ENCODE assay signal across 8 cellular contexts in genomic region chr1:223364685-223365382, GRCh38. TPM values are rescaled to one million over a fixed set of nuclear protein-coding genes. Genes with fewer than 3 reads are reported as not detected.
A peak's percentile ranks its signal among the peaks of the same experiment; 100 is the strongest.
DNase-seq lines count a peak whose midpoint lies in the region; ATAC-seq and TF ChIP-seq lines count a peak whose summit lies in the region.

No MANE protein-coding gene starts in this region.

- CTCF ChIA-PET in CD8-positive, alpha-beta T cell (lab: Charles Lee): interaction anchor here (1.3 to 3.2 kb wide), 3 partner anchors 12 to 231 kb away, joined by 3 to 12 read pairs (median 4); no protein-coding TSS in a partner anchor

- no peaks in the 10 kb centered on the region for H3K36me3 ChIP-seq in CD8-positive, alpha-beta T cell (ENCODE audit: insufficient read depth, low read length)

- H3K27me3 Mint-ChIP-seq in CD8-positive, alpha-beta T cell (ENCODE audit: low read depth): peaks cover 11% of the 10 kb centered on the region

- peak overlapping the region; percentile 64 for H3K27ac Mint-ChIP-seq in CD8-positive, alpha-beta T cell

- no peaks in the 10 kb centered on the region for H3K9me3 ChIP-seq in CD8-positive, alpha-beta T cell (ENCODE audit: low read length)

- H3K4me1 Mint-ChIP-seq in CD8-positive, alpha-beta T cell (ENCODE audit: low read depth): peaks cover 20% of the 10 kb centered on the region

- no peak for ATAC-seq in CD8-positive, alpha-beta T cell
- ATAC-seq in HG03175 (IDR thresholded peaks at IDR 0.05; ENCODE audit: unreplicated experiment) (peak; percentile 17), Right ventricle myocardium superior (ENCODE audit: poor library complexity) (peak; percentile 46), GM21576 (IDR thresholded peaks at IDR 0.05; ENCODE audit: unreplicated experiment) (no peak), GM18873 (IDR thresholded peaks at IDR 0.05; ENCODE audit: low FRiP score, unreplicated experiment) (no peak)

- H3K27ac ChIP-seq in CD8-positive, alpha-beta T cell (ENCODE audit: low read depth, low read length): no peak overlapping the region

- no peak for TF ChIP-seq CTCF in CD8-positive, alpha-beta T cell (IDR thresholded peaks at IDR 0.05)

- H3K27me3 ChIP-seq in CD8-positive, alpha-beta T cell (ENCODE audit: insufficient read depth, low read length): no peaks in the 10 kb centered on the region

- H3K9me3 Mint-ChIP-seq in CD8-positive, alpha-beta T cell: no peaks in the 10 kb centered on the region

- no peaks in the 10 kb centered on the region for H3K36me3 Mint-ChIP-seq in CD8-positive, alpha-beta T cell

- peak in 6 of 7 experiments; percentile 1 to 50 (median 16) for DNase-seq in CD8-positive, alpha-beta T cell
- DNase-seq in activated CD8-positive, alpha-beta memory T cell treated with anti-CD3 and anti-CD28 coated beads, Interleukin-2, amount 50 U/mL, for 4 hours: peak; percentile 32
- DNase-seq in Right ventricle myocardium superior (no peak), posterior cingulate gyrus (peak in 6 of 10 donors; percentile 21 to 89 (median 66)), posterior vena cava (ENCODE audit: low spot score) (no peak)

- peaks cover 7% of the 10 kb centered on the region for H3K4me1 ChIP-seq in CD8-positive, alpha-beta T cell (ENCODE audit: insufficient read depth, low read length)

- POLR2A ChIA-PET in CD8-positive, alpha-beta T cell (lab: Charles Lee): interaction anchor here (0.6 to 1.0 kb wide), 3 partner anchors 10 to 1070 kb away, joined by 4 read pairs; partner anchors contain the start of gene WDR26

- intact Hi-C loops in CD8-positive, alpha-beta T cell (cut with DNase I, micrococcal nuclease): no loop called here
- intact Hi-C loops in Right ventricle myocardium superior (cut with DNase I): no loop called here
- intact Hi-C loops in posterior cingulate gyrus (cut with DNase I): no loop called here
- intact Hi-C loops in posterior vena cava (cut with DNase I): no loop called here

- H3K4me3 Mint-ChIP-seq in CD8-positive, alpha-beta T cell: peak overlapping the region; percentile 85

- peak overlapping the region; percentile 59 for H3K4me3 ChIP-seq in CD8-positive, alpha-beta T cell (ENCODE audit: low read depth, low read length)

RNA-seq across cellular contexts. Expression of gene SUSD4, which starts 0.9 kb away (rescaled TPM):
- total RNA-seq in CD8-positive, alpha-beta T cell: 1 to 10 TPM; 1.9 to 2.2 TPM
- total RNA-seq in Right ventricle myocardium superior (5.8 TPM), posterior vena cava (under 1 TPM; 0.56 to 1.00 TPM)

RNA-seq across cellular contexts. Expression of gene CCDC185, which starts 28.4 kb away (rescaled TPM):
- total RNA-seq in CD8-positive, alpha-beta T cell: not detected
- not detected for total RNA-seq in Right ventricle myocardium superior
- total RNA-seq in posterior vena cava: not detected

Comparison
In these comparisons a context has a peak if more than half of its experiments do, and no peak if none do; other contexts are left out.
1. ATAC-seq: peak in HG03175 (single experiment) and Right ventricle myocardium superior (single experiment); none in CD8-positive, alpha-beta T cell (single experiment), GM21576 (single experiment) and GM18873 (single experiment).
2. DNase-seq: peak in CD8-positive, alpha-beta T cell (6 of 7), activated CD8-positive, alpha-beta memory T cell treated with anti-CD3 and anti-CD28 coated beads, Interleukin-2, amount 50 U/mL, for 4 hours (single experiment) and posterior cingulate gyrus (6 of 10); none in Right ventricle myocardium superior (single experiment) and posterior vena cava (single experiment).